19 cellular contexts compared by ENCODE assay signal in genomic region chr22:49514211-49514610, GRCh38.
"Had no signal": no experiment of that assay in that cellular context is flagged by ENCODE, and none has a peak within 500 bp of the region (broad histone marks: within the 10 kb centered on the region; RNA-seq: fewer than 3 reads in every experiment).

No MANE protein-coding gene starts in this region.

- H3K4me3 Mint-ChIP-seq: nephron, type B pancreatic cell had no signal

- DNase-seq: activated naive CD4-positive, alpha-beta T cell; activated T-cell treated with anti-CD3 and anti-CD28 coated beads, Interleukin-2, amount 50 U/mL, for 1 hour; body of pancreas; colonic mucosa; left ventricle myocardium superior; mammary epithelial cell; occipital lobe; small intestine; stimulated activated CD4-positive, alpha-beta T cell treated with anti-CD3 and anti-CD28 coated beads, Interleukin-15, amount 100 ng/mL, for 24 hours; stimulated activated CD4-positive, alpha-beta T cell treated with anti-CD3 and anti-CD28 coated beads, Interleukin-2, amount 100 ng/mL, for 48 hours; stimulated activated CD8-positive, alpha-beta memory T cell treated with anti-CD3 and anti-CD28 coated beads, Interleukin-4, amount 100 ng/mL, for 48 hours; stimulated activated naive CD4-positive, alpha-beta T cell had no signal

- H3K36me3 Mint-ChIP-seq: type B pancreatic cell had no signal

- H3K4me1 ChIP-seq: body of pancreas, colonic mucosa, gastroesophageal sphincter, right lobe of liver, vagina had no signal

- H3K4me3 ChIP-seq: body of pancreas, colonic mucosa, gastroesophageal sphincter, right lobe of liver, thoracic aorta, vagina had no signal

- H3K27me3 ChIP-seq: body of pancreas, colonic mucosa, right lobe of liver, vagina had no signal

- H3K27ac Mint-ChIP-seq: type B pancreatic cell had no signal

- H3K9me3 ChIP-seq: colonic mucosa, vagina had no signal

- ATAC-seq: body of pancreas, gastroesophageal sphincter, left ventricle myocardium superior, right lobe of liver had no signal

- H3K27ac ChIP-seq: body of pancreas, colonic mucosa, epithelial cell of prostate, gastroesophageal sphincter, right lobe of liver, thoracic aorta, vagina had no signal
